In the genomic region with DNA sequence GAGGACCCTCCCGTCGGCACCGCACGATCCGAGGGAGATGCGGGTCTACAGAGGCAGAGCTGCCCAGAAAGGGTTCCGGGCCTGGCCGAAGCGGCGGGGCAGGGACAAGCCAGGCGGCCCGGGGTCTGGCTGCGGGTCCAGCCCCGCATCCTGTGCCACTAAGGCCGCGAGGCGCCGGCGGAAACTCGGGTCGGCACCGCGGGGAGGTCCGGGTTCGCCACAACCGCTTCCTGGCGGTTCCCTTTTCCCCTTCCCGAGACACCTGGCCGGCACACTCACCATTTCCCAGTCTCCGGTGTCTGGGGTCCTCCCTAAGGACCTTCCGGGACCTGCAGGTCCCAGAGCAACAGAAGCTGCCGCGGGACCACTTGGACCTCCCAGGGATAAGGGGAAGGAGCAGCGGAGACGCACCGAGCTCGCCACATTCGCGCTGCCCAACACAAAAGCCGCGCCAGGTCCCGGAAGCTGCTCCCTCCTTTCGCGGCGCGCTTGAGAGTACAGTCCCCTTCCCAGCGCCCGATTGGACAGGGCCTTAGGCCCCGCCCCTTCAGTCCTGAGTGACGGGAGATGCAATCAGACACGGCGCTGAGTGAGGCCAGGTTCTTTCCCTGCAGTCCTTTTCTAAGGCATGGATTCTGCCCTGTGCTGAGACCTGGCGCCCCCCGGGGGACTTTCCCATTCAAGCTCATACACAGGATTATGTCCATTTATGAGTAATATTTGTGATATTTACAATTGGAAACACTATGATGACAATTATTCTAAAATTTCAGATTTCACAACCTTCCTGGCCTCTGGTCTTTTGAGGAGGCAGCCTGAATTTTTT, we compare ENCODE assay signal across 8 cellular contexts. TPM values are rescaled to one million over a fixed set of nuclear protein-coding genes. Genes with fewer than 3 reads are reported as not detected.
A peak's percentile ranks its signal among the peaks of the same experiment; 100 is the strongest.
DNase-seq lines count a peak whose midpoint lies in the region; TF ChIP-seq lines count a peak whose summit lies in the region.

TSS of gene ZNF670 (minus strand) at position 497 of the 826 bp plus-strand sequence. CDS start at position 282, 215 bp downstream.

- H3K27me3 ChIP-seq in neural progenitor cell = no peaks in the 10 kb centered on the region
- no peaks in the 10 kb centered on the region for H3K27me3 ChIP-seq in stomach smooth muscle (ENCODE audit: control insufficient read depth in 1 of 2, insufficient read depth in 2 of 2, low read length in 2 of 2)

- POLR2A ChIA-PET in RWPE1 (lab: Yijun Ruan, JAX; ENCODE audit: low non-redundant PET) = interaction anchor here (0.5 to 0.6 kb wide), 2 partner anchors 100 to 158 kb away, joined by 3 to 4 read pairs; no protein-coding TSS in a partner anchor

- DNase-seq in EL (peak; percentile 97), GOT3 (lab: John Stamatoyannopoulos, UW) (peak; percentile 92), LHCN-M2 (ENCODE audit: low read depth) (peak; percentile 95), RWPE1 (ENCODE audit: low spot score) (peak; percentile 93), foreskin fibroblast (peak; percentile 90 to 97), neural progenitor cell (ENCODE audit: low spot score) (peak; percentile 100)
- DNase-seq in activated T-helper 9 cell treated with anti-CD3 and anti-CD28 coated beads, Interleukin-2, amount 50 U/mL, for 16 hours (ENCODE audit: low read depth) = peak; percentile 79

- H3K36me3 ChIP-seq in neural progenitor cell (peaks cover 15% of the 10 kb centered on the region), stomach smooth muscle (ENCODE audit: control insufficient read depth in 2 of 2, insufficient read depth in 2 of 2, low read length in 2 of 2) (no peaks in the 10 kb centered on the region)

- peaks cover 71% of the 10 kb centered on the region for H3K9me3 Mint-ChIP-seq in neural progenitor cell

- no peaks in the 10 kb centered on the region for H4K20me1 ChIP-seq in neural progenitor cell (ENCODE audit: low read depth)

- H3K4me3 Mint-ChIP-seq in neural progenitor cell = peak within 1 kb of the TSS; percentile 97

- H3K4me1 ChIP-seq in neural progenitor cell (peaks cover 7% of the 10 kb centered on the region), stomach smooth muscle (ENCODE audit: control insufficient read depth, insufficient read depth, low read length) (peaks cover 16% of the 10 kb centered on the region)

- H3K4me2 ChIP-seq in neural progenitor cell = peak within 1 kb of the TSS; percentile 88

- H3K36me3 Mint-ChIP-seq in neural progenitor cell = peaks cover 40% of the 10 kb centered on the region

- CTCF ChIA-PET in RWPE1 (lab: Yijun Ruan, JAX) = interaction anchor here (0.7 kb wide), 1 partner anchor 25 kb away, joined by 5 read pairs; no protein-coding TSS in a partner anchor

- peaks cover 4% of the 10 kb centered on the region for H3K4me1 Mint-ChIP-seq in neural progenitor cell

- H3K27me3 Mint-ChIP-seq in neural progenitor cell (ENCODE audit: insufficient read depth, low read depth) = peaks cover 5% of the 10 kb centered on the region

- peak within 1 kb of the TSS; percentile 71 for H2AFZ ChIP-seq in neural progenitor cell (replicated peaks)

- H3K4me3 ChIP-seq in foreskin fibroblast (ENCODE audit: low read depth in 1 of 2, low read length in 2 of 2) (peak within 1 kb of the TSS; percentile 69 to 94), neural progenitor cell (peak within 1 kb of the TSS; percentile 89), stomach smooth muscle (ENCODE audit: low read length in 2 of 2) (peak within 1 kb of the TSS; percentile 93 to 97)

- peak within 1 kb of the TSS; percentile 82 for H3K27ac Mint-ChIP-seq in neural progenitor cell

- H3K9me3 ChIP-seq in neural progenitor cell (ENCODE audit: low read depth) (peaks cover 16% of the 10 kb centered on the region), stomach smooth muscle (ENCODE audit: control insufficient read depth in 2 of 2, low read length in 2 of 2) (no peaks in the 10 kb centered on the region)

- H3K27ac ChIP-seq in RWPE1 (peak within 1 kb of the TSS; percentile 82), neural progenitor cell (peak within 1 kb of the TSS; percentile 77), stomach smooth muscle (ENCODE audit: low read length) (peak within 1 kb of the TSS; percentile 24)

- no peaks in the 10 kb centered on the region for H3F3A ChIP-seq in neural progenitor cell (ENCODE audit: low read depth)

- TF ChIP-seq CTCF in RWPE1 (conservative IDR thresholded peaks at IDR 0.05; ENCODE audit: low read depth) (no peak), foreskin fibroblast (IDR thresholded peaks at IDR 0.05; ENCODE audit: low read depth, low read length) (no peak), neural progenitor cell (IDR thresholded peaks at IDR 0.05) (no peak)

- H3K9ac ChIP-seq in neural progenitor cell (peak within 1 kb of the TSS; percentile 93), stomach smooth muscle (ENCODE audit: low read length in 2 of 2) (peak within 1 kb of the TSS; percentile 85 to 90)

- H3K79me2 ChIP-seq in neural progenitor cell (ENCODE audit: low read depth) = peaks cover 50% of the 10 kb centered on the region

RNA-seq across cellular contexts. Expression of gene ZNF670, which starts in this region (rescaled TPM):
- total RNA-seq in LHCN-M2 (2014; rRNA removed) (6.0 and 6.5 TPM in 2 replicates), neural progenitor cell (ENCODE audit: low replicate concordance) (22.1 and 38.4 TPM in 2 replicates)
- 1.4 TPM for polyA plus RNA-seq in LHCN-M2 (2012)

Comparison
In these comparisons a context has a peak if more than half of its experiments do, and no peak if none do; other contexts are left out.
1. Peak in every context shown above with its lines: DNase-seq, H3K4me3 ChIP-seq and H3K27ac ChIP-seq.
2. H3K27ac ChIP-seq: peak in every context shown above with its lines; median percentile 82 in RWPE1; 77 in neural progenitor cell; 24 in stomach smooth muscle.